ENCODE assay signal across 3 cellular contexts in genomic region chr4:102151696-102152095, GRCh38.
TF ChIP-seq lines count a peak whose summit lies in the region.

No MANE protein-coding gene starts in this region.

TF ChIP-seq in SK-N-SH, 30 proteins besides CTCF, POLR2A, EP300 and RAD21:
- no peak for TF ChIP-seq REST (IDR thresholded peaks at IDR 0.05; ENCODE audit: low read depth, low read length)
- TF ChIP-seq FOSL2 (IDR thresholded peaks at IDR 0.05; ENCODE audit: borderline replicate concordance, low read depth), result no peak
- TF ChIP-seq GATA2 (CRISPR knock-in tag; IDR thresholded peaks at IDR 0.05), result peak; percentile 80
- TF ChIP-seq PBX3 (IDR thresholded peaks at IDR 0.05), result no peak
- TF ChIP-seq MAX (IDR thresholded peaks at IDR 0.05; ENCODE audit: low read depth), result no peak
- TF ChIP-seq NRF1 (IDR thresholded peaks at IDR 0.05; ENCODE audit: low read depth, low read length), result no peak
- TF ChIP-seq MXI1 (IDR thresholded peaks at IDR 0.05; ENCODE audit: low read depth, low read length), result no peak
- peak; percentile 48 for TF ChIP-seq CHD2 (IDR thresholded peaks at IDR 0.05; ENCODE audit: low read length, partially characterized antibody)
- no peak for TF ChIP-seq EZH2phosphoT487 (IDR thresholded peaks at IDR 0.05; ENCODE audit: borderline replicate concordance, low read depth)
- no peak for TF ChIP-seq SIN3A (IDR thresholded peaks at IDR 0.05; ENCODE audit: borderline replicate concordance, low read depth, low read length)

TF ChIP-seq in SK-N-SH treated with all-trans-retinoic acid at 6 μM for 48 hours, 23 proteins besides CTCF, POLR2A, EP300 and RAD21:
- TF ChIP-seq ZNF565 (CRISPR knock-in tag; conservative IDR thresholded peaks at IDR 0.05; ENCODE audit: low read depth), result no peak
- TF ChIP-seq SNAI2 (CRISPR knock-in tag; IDR thresholded peaks at IDR 0.05), result no peak
- TF ChIP-seq ZC3H10 (CRISPR knock-in tag; IDR thresholded peaks at IDR 0.05), result no peak
- no peak for TF ChIP-seq ZFP3 (CRISPR knock-in tag; IDR thresholded peaks at IDR 0.05)
- no peak for TF ChIP-seq TOX (CRISPR knock-in tag; IDR thresholded peaks at IDR 0.05; ENCODE audit: borderline replicate concordance)

TF ChIP-seq in H1, 55 proteins besides CTCF, POLR2A, EP300 and RAD21:
- TF ChIP-seq SUZ12 (IDR thresholded peaks at IDR 0.05; ENCODE audit: low read length) (no peak), MAFK (IDR thresholded peaks at IDR 0.05; ENCODE audit: low read depth, low read length) (no peak), SRF (IDR thresholded peaks at IDR 0.05; ENCODE audit: low read depth, low read length) (no peak), CBX5 (IDR thresholded peaks at IDR 0.05; ENCODE audit: low read depth, low read length) (no peak), GTF2F1 (IDR thresholded peaks at IDR 0.05; ENCODE audit: borderline replicate concordance, low read depth, low read length) (no peak), TBP (IDR thresholded peaks at IDR 0.05; ENCODE audit: low read depth, low read length) (no peak), CEBPB (IDR thresholded peaks at IDR 0.05; ENCODE audit: low read depth, low read length) (no peak), CREB1 (IDR thresholded peaks at IDR 0.05) (no peak), GABPA (IDR thresholded peaks at IDR 0.05; ENCODE audit: borderline replicate concordance, insufficient read depth, low read length) (no peak), EGR1 (IDR thresholded peaks at IDR 0.05; ENCODE audit: borderline replicate concordance, low read depth, low read length) (no peak), BRCA1 (IDR thresholded peaks at IDR 0.05; ENCODE audit: low read depth, low read length) (no peak), JUN (IDR thresholded peaks at IDR 0.05; ENCODE audit: low read depth, low read length) (no peak), SIRT6 (IDR thresholded peaks at IDR 0.05; ENCODE audit: low read length) (no peak), ATF2 (IDR thresholded peaks at IDR 0.05; ENCODE audit: low read length) (no peak), KDM1A (IDR thresholded peaks at IDR 0.05; ENCODE audit: borderline replicate concordance, low read length) (no peak), MAX (IDR thresholded peaks at IDR 0.05) (no peak), SP1 (IDR thresholded peaks at IDR 0.05; ENCODE audit: low read depth, low read length) (no peak), NANOG (IDR thresholded peaks at IDR 0.05; ENCODE audit: insufficient read depth, low read depth, low read length, poor library complexity, severe bottlenecking) (no peak), RXRA (IDR thresholded peaks at IDR 0.05; ENCODE audit: insufficient read depth, low read depth, low read length) (no peak), CHD1 (IDR thresholded peaks at IDR 0.05; ENCODE audit: low read depth, low read length) (no peak)
TF ChIP-seq in H1: peak in this region for 0.
